8 cellular contexts compared by ENCODE assay signal in the genomic region with DNA sequence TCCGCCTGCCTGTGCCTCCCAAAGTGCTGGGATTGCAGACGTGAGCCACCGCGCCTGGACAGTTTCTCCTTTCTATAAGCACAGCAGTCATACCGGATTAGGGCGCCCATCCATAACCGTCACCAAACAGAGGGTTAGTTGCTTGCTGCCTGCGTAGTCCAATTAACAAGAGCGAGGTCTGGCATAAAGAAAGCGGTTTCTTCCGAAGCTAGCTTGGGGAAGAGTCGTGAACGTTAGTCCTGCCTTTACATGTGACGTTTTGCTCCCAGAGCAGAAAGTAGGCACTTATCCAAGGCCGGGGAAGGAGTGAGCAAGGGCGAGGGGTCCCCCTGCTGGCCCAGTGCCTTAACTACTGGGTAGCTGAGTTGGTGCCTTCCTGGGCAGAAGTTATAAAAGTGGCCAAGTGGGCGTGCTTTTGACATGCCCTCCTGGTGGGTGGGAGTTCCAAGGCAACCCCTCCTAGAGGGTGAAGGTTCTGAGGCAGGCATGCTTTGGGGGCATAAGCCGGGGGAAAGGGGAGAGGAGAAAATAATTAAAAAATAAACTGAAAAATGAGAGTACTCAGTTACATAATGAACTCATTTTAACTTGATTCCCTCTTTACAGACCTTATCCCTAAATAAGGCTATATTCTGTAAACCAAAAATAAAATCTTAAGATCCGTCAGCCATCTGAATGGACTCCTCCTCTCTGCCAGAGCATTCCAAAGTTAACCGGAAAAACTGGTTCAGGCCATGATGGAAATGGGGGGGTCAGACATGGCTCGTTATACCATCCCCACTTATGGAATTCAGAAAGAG.
A peak's percentile ranks its signal among the peaks of the same experiment; 100 is the strongest.
DNase-seq lines count a peak whose midpoint lies in the region; ATAC-seq and TF ChIP-seq lines count a peak whose summit lies in the region.

No MANE protein-coding gene starts in this region.

- H3K79me2 ChIP-seq in PC-9 (ENCODE audit: low read depth): no peaks in the 10 kb centered on the region

- no TSS peak for BruUV-seq in PC-9 (replicated peaks; lab: Mats Ljungman, UMichigan)

- CTCF ChIA-PET in PC-9 (lab: Charles Lee): interaction anchor here (0.6 to 2.3 kb wide), 3 partner anchors 142 to 270 kb away, joined by 4 to 26 read pairs (median 4); partner anchors contain the start of gene FAM50B

- H3K4me1 Mint-ChIP-seq in nephron progenitor cell: peaks cover 39% of the 10 kb centered on the region

- intact Hi-C loops in PC-9 (cut with micrococcal nuclease; ENCODE audit: unreplicated experiment): loop anchor here (1.0 to 5.0 kb wide), 4 partner anchors 142 to 714 kb away; partner anchors contain the start of gene FAM50B

- H3K4me3 ChIP-seq in PC-9: peak overlapping the region; percentile 39; the same call in 1 of the 2 replicates

- no peaks in the 10 kb centered on the region for H3K36me3 ChIP-seq in PC-9 (ENCODE audit: low read depth)

- no peaks in the 10 kb centered on the region for H3K9me3 ChIP-seq in PC-9 (ENCODE audit: insufficient read depth, low read depth)

- H3K27ac ChIP-seq in PC-9: peak overlapping the region; percentile 47; the same call in 1 of the 2 replicates

- no peaks in the 10 kb centered on the region for H3K27me3 Mint-ChIP-seq in nephron progenitor cell (ENCODE audit: low read depth, poor library complexity)

- peak; percentile 78 for ATAC-seq in GM18907 (IDR thresholded peaks at IDR 0.05; ENCODE audit: unreplicated experiment)

- H3K27ac Mint-ChIP-seq in nephron progenitor cell: no peak overlapping the region

- H4K20me1 ChIP-seq in PC-9 (ENCODE audit: insufficient read depth): no peaks in the 10 kb centered on the region

- H3K27me3 ChIP-seq in PC-9 (ENCODE audit: insufficient read depth, low read depth): no peaks in the 10 kb centered on the region

- peaks cover 14% of the 10 kb centered on the region for H3K4me1 ChIP-seq in PC-9 (replicated peaks; ENCODE audit: insufficient read depth)

- H2AFZ ChIP-seq in PC-9: no peak overlapping the region; the same call in 1 of the 2 replicates

- DNase-seq in ACHN (peak; percentile 83), HuH-7.5 (ENCODE audit: low spot score) (peak; percentile 48), PC-9 (peak; percentile 53 to 80), activated T-helper 1 cell treated with Interleukin-2 at 50 U/mL for 16 hours (ENCODE audit: low read depth) (peak; percentile 40), fibroblast of peridontal ligament (ENCODE audit: extremely low read depth) (peak; percentile 93), nephron progenitor cell (peak; percentile 86)
- peak; percentile 19 to 59 (median 50) for DNase-seq in stimulated activated naive CD4-positive, alpha-beta T cell (lab: John Stamatoyannopoulos, UW)

- no peak overlapping the region for H3K4me3 Mint-ChIP-seq in nephron progenitor cell

- in situ Hi-C loops in ACHN (cut with HindIII; ENCODE audit: low pct_ligation_motif_present, low pct_unique_long_range_greater_than_20kb, low sequenced_read_pairs): no loop called here

- H3K9me2 ChIP-seq in PC-9 (ENCODE audit: insufficient read depth): no peaks in the 10 kb centered on the region

- POLR2A ChIA-PET in PC-9 (lab: Charles Lee; ENCODE audit: unreplicated experiment): no interaction called here

- TF ChIP-seq CTCF in PC-9 (conservative IDR thresholded peaks at IDR 0.05) (peak; percentile 90), nephron progenitor cell (IDR thresholded peaks at IDR 0.05) (peak; percentile 85)

- H3F3A ChIP-seq in PC-9 (ENCODE audit: insufficient read depth, low read depth): no peaks in the 10 kb centered on the region

- H3K9me3 Mint-ChIP-seq in nephron progenitor cell: peaks cover 5% of the 10 kb centered on the region

- peaks cover 11% of the 10 kb centered on the region for H3K36me3 Mint-ChIP-seq in nephron progenitor cell (ENCODE audit: low read depth)

- H3K4me2 ChIP-seq in PC-9: peak overlapping the region; percentile 74

Comparison
In these comparisons a context has a peak if more than half of its experiments do, and no peak if none do; other contexts are left out.
1. Peak in every context shown above with its lines: DNase-seq, ATAC-seq, H3K4me3 ChIP-seq and H3K27ac ChIP-seq.
2. DNase-seq: peak in every context shown above with its lines; median percentile 93 in fibroblast of peridontal ligament; 86 in nephron progenitor cell; 83 in ACHN; 66 in PC-9; 50 in stimulated activated naive CD4-positive, alpha-beta T cell; 48 in HuH-7.5; 40 in activated T-helper 1 cell treated with Interleukin-2 at 50 U/mL for 16 hours.